Comparison of ENCODE assay signal across 29 cellular contexts in the genomic region with DNA sequence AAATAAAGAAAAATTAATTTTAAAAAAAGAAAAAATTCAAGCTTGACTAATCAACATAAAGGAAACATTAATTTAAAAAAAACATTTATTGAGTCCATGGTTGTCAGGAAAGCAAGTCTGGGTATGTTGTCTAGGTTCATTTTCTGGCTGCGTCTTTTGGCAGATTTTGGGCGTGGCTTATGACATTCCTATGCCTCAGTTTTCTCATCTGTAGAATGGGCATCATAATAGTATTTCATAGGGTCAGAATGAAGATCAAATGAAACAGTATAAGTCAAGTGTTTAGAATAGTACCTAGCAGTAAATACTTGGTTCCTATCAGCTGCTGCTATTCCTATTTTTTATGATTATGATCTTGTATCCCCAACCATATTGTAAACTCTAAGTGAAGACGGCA. TPM values are rescaled to one million over a fixed set of nuclear protein-coding genes. Genes with fewer than 3 reads are reported as not detected.
"Had no signal": no experiment of that assay in that cellular context is flagged by ENCODE, and none has a peak within 500 bp of the region (broad histone marks: within the 10 kb centered on the region; RNA-seq: fewer than 3 reads in every experiment).

No MANE protein-coding gene starts in this region.

- H3K4me3 ChIP-seq: MG63 had no signal

- H3K4me2 ChIP-seq: KMS-11 had no signal

- H3K9ac ChIP-seq: KMS-11 had no signal

- H3K36me3 ChIP-seq: MG63 had no signal

- H3K27ac ChIP-seq: KMS-11 had no signal

- DNase-seq: MG63, MM.1S, NCI-H1048, NCI-H1092, NCI-H1092 treated with DMSO at 0.1 percent for 48 hours, NCI-H1105 treated with DMSO at 0.1 percent for 48 hours, NCI-H1417, NCI-H1417 treated with DMSO at 0.1 percent for 48 hours, NCI-H1436, NCI-H1436 treated with DMSO at 0.1 percent for 48 hours, NCI-H146, NCI-H1694, NCI-H187, NCI-H187 treated with DMSO at 0.1 percent for 48 hours, NCI-H2029, NCI-H2029 treated with DMSO at 0.1 percent for 48 hours, NCI-H2081, NCI-H2081 treated with DMSO at 0.1 percent for 48 hours, NCI-H2107, NCI-H2171, NCI-H226, NCI-H345, NCI-H446 treated with DMSO at 0.1 percent for 48 hours, NCI-H510A had no signal

RNA-seq across cellular contexts. Expression of gene MYO1H, which starts 40.5 kb away (rescaled TPM):
- total RNA-seq: LHCN-M2, M059J, MCF 10A, NCI-H460 had no signal
